In genomic region chr12:34290191-34290995, GRCh38 we compare ENCODE assay signal across 31 cellular contexts.
DNase-seq lines count a peak whose midpoint lies in the region; ATAC-seq and TF ChIP-seq lines count a peak whose summit lies in the region.
"Had no signal": no experiment of that assay in that cellular context is flagged by ENCODE, and none has a peak within 500 bp of the region (broad histone marks: within the 10 kb centered on the region; RNA-seq: fewer than 3 reads in every experiment).

No MANE protein-coding gene starts in this region.

- no peak for TF ChIP-seq POLR2A in spleen (IDR thresholded peaks at IDR 0.05)

- H3K4me3 ChIP-seq in PC-3 (ENCODE audit: low read length) = peak overlapping the region; percentile 50
- H3K4me3 ChIP-seq in hepatocyte = no peak overlapping the region
- no peak overlapping the region for H3K4me3 ChIP-seq in spleen
- H3K4me3 ChIP-seq: ascending aorta, cardiac muscle cell, esophagus muscularis mucosa, heart left ventricle, thyroid gland had no signal

- H3K27ac ChIP-seq in PC-3 (ENCODE audit: low read length) = no peak overlapping the region
- no peak overlapping the region for H3K27ac ChIP-seq in hepatocyte
- no peak overlapping the region for H3K27ac ChIP-seq in spleen
- H3K27ac ChIP-seq: ascending aorta, cardiac muscle cell, esophagus muscularis mucosa, foreskin keratinocyte, heart left ventricle, thyroid gland, VCaP had no signal

- H3K4me2 ChIP-seq in PC-3 (ENCODE audit: low read length) (peak overlapping the region; percentile 72), hepatocyte (no peak overlapping the region)

- no peak; the same call in 1 of the 2 replicates for ATAC-seq in PC-3
- ATAC-seq in GM18519 (IDR thresholded peaks at IDR 0.05; ENCODE audit: low FRiP score, unreplicated experiment) = no peak
- ATAC-seq: activated naive CD4-positive, alpha-beta T cell treated with anti-CD3 and anti-CD28 coated beads, Interleukin-2, amount 50 U/mL, for 72 hours; foreskin keratinocyte; heart left ventricle; left colon; stimulated activated naive CD8-positive, alpha-beta T cell treated with anti-CD3 and anti-CD28 coated beads, Interleukin-15, amount 100 ng/mL, for 72 hours had no signal

- H3F3A ChIP-seq in PC-3 (ENCODE audit: low read length, unreplicated experiment) = no peaks in the 10 kb centered on the region

- H3K27me3 ChIP-seq in PC-3 (ENCODE audit: low read length) = no peaks in the 10 kb centered on the region
- no peaks in the 10 kb centered on the region for H3K27me3 ChIP-seq in hepatocyte
- no peaks in the 10 kb centered on the region for H3K27me3 ChIP-seq in spleen (replicated peaks in 1 of 7)
- H3K27me3 ChIP-seq: ascending aorta, cardiac muscle cell, esophagus muscularis mucosa, foreskin keratinocyte, thyroid gland had no signal

- H3K79me2 ChIP-seq in PC-3 (ENCODE audit: low read length) (no peaks in the 10 kb centered on the region), hepatocyte (no peaks in the 10 kb centered on the region)

- POLR2A ChIA-PET in PC-3 (lab: Charles Lee; ENCODE audit: unreplicated experiment) = no interaction called here

- H3K4me1 ChIP-seq in PC-3 (ENCODE audit: insufficient read depth, low read length) (no peaks in the 10 kb centered on the region), hepatocyte (ENCODE audit: insufficient read depth) (no peaks in the 10 kb centered on the region), spleen (no peaks in the 10 kb centered on the region)
- H3K4me1 ChIP-seq: ascending aorta, esophagus muscularis mucosa, foreskin keratinocyte, heart left ventricle, thyroid gland had no signal

- no peaks in the 10 kb centered on the region for H3K9me3 ChIP-seq in PC-3 (ENCODE audit: low read length)
- no peaks in the 10 kb centered on the region for H3K9me3 ChIP-seq in hepatocyte (ENCODE audit: low read depth)
- H3K9me3 ChIP-seq in spleen = peaks cover 0 to 100% (median 88%) of the 10 kb centered on the region in 8 donors
- H3K9me3 ChIP-seq: thyroid gland had no signal

- peak; percentile 36 for DNase-seq in activated effector memory CD4-positive, alpha-beta T cell treated with anti-CD3 and anti-CD28 coated beads, Interleukin-2, amount 50 U/mL, for 16 hours
- DNase-seq in activated effector memory CD4-positive, alpha-beta T cell treated with Interleukin-2 at 50 U/mL for 16 hours = no peak
- no peak for DNase-seq in PC-3
- peak; percentile 3 for DNase-seq in hepatocyte (ENCODE audit: low spot score)
- peak; percentile 58 for DNase-seq in spleen
- no peak for DNase-seq in DMS153 (lab: John Stamatoyannopoulos, UW)
- DNase-seq in G401 (ENCODE audit: low spot score) = no peak
- DNase-seq: activated CD4-positive, alpha-beta T cell treated with anti-CD3 and anti-CD28 coated beads, Interleukin-2, amount 10 ng/mL, durations not matched to agents 24 days and 14 days; cortex of kidney; DMS79; foreskin keratinocyte; KG1; mesenchymal stem cell; MM.1S; NCI-H2029 treated with DMSO at 0.1 percent for 48 hours; NCI-H345; NCI-H748 treated with DMSO at 0.1 percent for 48 hours; Right ventricle myocardium superior; small intestine; stimulated activated CD4-positive, alpha-beta T cell treated with anti-CD3 and anti-CD28 coated beads, Interleukin-1b, Interleukin-23, amount 100 ng/mL, for 48 hours; stimulated activated CD8-positive, alpha-beta memory T cell treated with anti-CD3 and anti-CD28 coated beads, Interleukin-4, amount 100 ng/mL, for 48 hours; stimulated activated naive CD8-positive, alpha-beta T cell treated with anti-CD3 and anti-CD28 coated beads, Interleukin-15, amount 100 ng/mL, for 72 hours had no signal

- H4K20me1 ChIP-seq in PC-3 (ENCODE audit: low read length) (no peaks in the 10 kb centered on the region), hepatocyte (ENCODE audit: insufficient read depth, poor library complexity, severe bottlenecking) (no peaks in the 10 kb centered on the region)

- intact Hi-C loops in PC-3 (cut with micrococcal nuclease) = loop anchor here (5.0 to 10.0 kb wide), 3 partner anchors 46 to 334 kb away; no protein-coding TSS in a partner anchor
- intact Hi-C loops in spleen (cut with DNase I; ENCODE audit: low total_unique reads) = no loop called here

- CTCF ChIA-PET in PC-3 (lab: Charles Lee) = no interaction called here

- TF ChIP-seq CTCF in PC-3 (conservative IDR thresholded peaks at IDR 0.05; ENCODE audit: low read depth, low read length) = no peak
- no peak for TF ChIP-seq CTCF in hepatocyte (IDR thresholded peaks at IDR 0.05; ENCODE audit: poor library complexity)
- no peak for TF ChIP-seq CTCF in spleen (IDR thresholded peaks at IDR 0.05 in 8 of 11, conservative IDR thresholded peaks at IDR 0.05 in 3 of 11)

- H3K9ac ChIP-seq in PC-3 (ENCODE audit: low read length) = no peak overlapping the region

- BruUV-seq in PC-3 (replicated peaks; lab: Mats Ljungman, UMichigan) = no TSS peak

- H2AFZ ChIP-seq in PC-3 (ENCODE audit: low read length) (peak overlapping the region; percentile 79), hepatocyte (no peak overlapping the region)

- WGBS in hepatocyte (ENCODE audit: low lambda C conversion rate, missing lambda C conversion rate) = 76% methylated on average over 32 of the region's 33 CpGs
- 64 to 72% (median 68%) methylated on average over 33 of the region's 33 CpGs for WGBS in spleen, 5 donors

- in situ Hi-C loops in G401 (cut with HindIII; ENCODE audit: low sequenced_read_pairs) = no loop called here

- H3K36me3 ChIP-seq in PC-3 (ENCODE audit: low read depth, low read length) (no peaks in the 10 kb centered on the region), hepatocyte (replicated peaks; ENCODE audit: insufficient read depth, low read depth) (no peaks in the 10 kb centered on the region), spleen (no peaks in the 10 kb centered on the region)
- H3K36me3 ChIP-seq: ascending aorta, cardiac muscle cell, esophagus muscularis mucosa, heart left ventricle, thyroid gland had no signal

- H3K9me2 ChIP-seq in PC-3 (replicated peaks; ENCODE audit: low read length) (no peaks in the 10 kb centered on the region), hepatocyte (replicated peaks; ENCODE audit: insufficient read depth) (no peaks in the 10 kb centered on the region)

Comparison
In these comparisons a context has a peak if more than half of its experiments do, and no peak if none do; other contexts are left out.
1. DNase-seq: peak in activated effector memory CD4-positive, alpha-beta T cell treated with anti-CD3 and anti-CD28 coated beads, Interleukin-2, amount 50 U/mL, for 16 hours (single experiment), hepatocyte (single experiment) and spleen (single experiment); none in activated effector memory CD4-positive, alpha-beta T cell treated with Interleukin-2 at 50 U/mL for 16 hours (single experiment), PC-3 (single experiment), DMS153 (single experiment) and G401 (single experiment).